15 cellular contexts compared by ENCODE assay signal in the genomic region with DNA sequence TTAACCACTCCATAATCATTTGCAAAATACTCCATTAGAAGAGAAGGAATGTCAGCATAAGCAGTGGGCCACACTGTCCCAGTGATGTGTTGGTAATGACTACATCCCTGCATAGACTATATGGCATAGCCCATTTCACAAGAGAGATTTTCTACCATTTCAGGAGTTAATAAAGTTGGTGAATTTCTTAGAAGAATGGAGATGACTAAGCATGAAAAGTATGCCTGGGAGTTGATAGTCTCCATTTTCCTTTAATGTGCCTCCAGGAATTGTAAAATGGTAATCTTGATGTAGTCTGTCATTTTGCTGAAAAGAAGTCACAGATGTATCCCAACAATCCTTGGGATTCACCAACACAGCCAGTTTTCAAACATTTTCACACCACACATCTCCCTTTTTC.
DNase-seq lines count a peak whose midpoint lies in the region; FAIRE-seq and TF ChIP-seq lines count a peak whose summit lies in the region.
"Had no signal": no experiment of that assay in that cellular context is flagged by ENCODE, and none has a peak within 500 bp of the region (broad histone marks: within the 10 kb centered on the region; RNA-seq: fewer than 3 reads in every experiment).

No MANE protein-coding gene starts in this region.

- H3K9me3 Mint-ChIP-seq in astrocyte (ENCODE audit: unreplicated experiment), result peaks cover 1% of the 10 kb centered on the region
- H3K9me3 Mint-ChIP-seq: H9 had no signal

- no peak overlapping the region for H2AFZ ChIP-seq in astrocyte (ENCODE audit: low read depth, low read length)

- TF ChIP-seq CTCF in AG09309 (IDR thresholded peaks at IDR 0.05; ENCODE audit: control insufficient read depth, insufficient read depth, low read depth, low read length, missing control alignments), result no peak
- no peak for TF ChIP-seq CTCF in astrocyte (IDR thresholded peaks at IDR 0.05; ENCODE audit: insufficient read depth, low read depth, low read length)

- H3K4me3 ChIP-seq in AG09309 (ENCODE audit: control insufficient read depth, low read depth, low read length) (no peak overlapping the region), astrocyte (ENCODE audit: insufficient read depth, low read depth, low read length) (no peak overlapping the region)
- H3K4me3 ChIP-seq: A549 had no signal

- H3K36me3 ChIP-seq in astrocyte (ENCODE audit: insufficient read depth, low read length), result no peaks in the 10 kb centered on the region
- H3K36me3 ChIP-seq: BE2C had no signal

- H3K4me1 Mint-ChIP-seq in astrocyte (ENCODE audit: low read depth, unreplicated experiment), result peaks cover 10% of the 10 kb centered on the region
- H3K4me1 Mint-ChIP-seq: CD4-positive, alpha-beta memory T cell; H9; IgD-negative memory B cell had no signal

- H3K27ac Mint-ChIP-seq in astrocyte (ENCODE audit: unreplicated experiment), result peak overlapping the region; percentile 28
- H3K27ac Mint-ChIP-seq: CD4-positive, alpha-beta memory T cell; H9; IgD-negative memory B cell had no signal

- no peaks in the 10 kb centered on the region for H3K9me3 ChIP-seq in astrocyte (ENCODE audit: insufficient read depth, low read depth, low read length)
- H3K9me3 ChIP-seq: A549, BE2C had no signal

- H3K27ac ChIP-seq in astrocyte (ENCODE audit: low read depth, low read length), result no peak overlapping the region
- H3K27ac ChIP-seq: A549 had no signal

- H4K20me1 ChIP-seq in astrocyte (ENCODE audit: insufficient read depth, low read length), result no peaks in the 10 kb centered on the region

- no peak overlapping the region for H3K4me2 ChIP-seq in astrocyte (ENCODE audit: low read length)
- H3K4me2 ChIP-seq: A549 had no signal

- no peaks in the 10 kb centered on the region for H3K79me2 ChIP-seq in astrocyte (ENCODE audit: insufficient read depth, low read length)

- no peak overlapping the region for H3K9ac ChIP-seq in astrocyte (ENCODE audit: low read length)

- H3K27me3 Mint-ChIP-seq in astrocyte (ENCODE audit: low read depth, unreplicated experiment), result no peaks in the 10 kb centered on the region
- H3K27me3 Mint-ChIP-seq: CD4-positive, alpha-beta memory T cell; IgD-negative memory B cell had no signal

- no peak overlapping the region for H3K4me3 Mint-ChIP-seq in astrocyte (ENCODE audit: unreplicated experiment)
- H3K4me3 Mint-ChIP-seq: CD4-positive, alpha-beta memory T cell; H9; IgD-negative memory B cell had no signal

- H3K27me3 ChIP-seq in astrocyte (ENCODE audit: insufficient read depth, low read length), result no peaks in the 10 kb centered on the region
- H3K27me3 ChIP-seq: BE2C had no signal

- H3K4me1 ChIP-seq in astrocyte (ENCODE audit: insufficient read depth, low read length), result no peaks in the 10 kb centered on the region
- H3K4me1 ChIP-seq: A549 had no signal

- no peaks in the 10 kb centered on the region for H3K36me3 Mint-ChIP-seq in astrocyte (ENCODE audit: low read depth, unreplicated experiment)
- H3K36me3 Mint-ChIP-seq: CD4-positive, alpha-beta memory T cell had no signal

- DNase-seq in AG09309 (ENCODE audit: low read depth) (peak; percentile 13), HT1080 (ENCODE audit: low read depth) (peak; percentile 3), astrocyte (ENCODE audit: low read depth) (peak; percentile 46), kidney glomerular epithelial cell (lab: John Stamatoyannopoulos, UW) (peak; percentile 8), AML-193 (lab: John Stamatoyannopoulos, UW) (no peak), RKO (ENCODE audit: low spot score) (no peak), SKM-1 (lab: John Stamatoyannopoulos, UW; ENCODE audit: unreplicated experiment) (no peak), NCI-H1092 (lab: John Stamatoyannopoulos, UW) (no peak)
- DNase-seq: BE2C; CD4-positive, alpha-beta memory T cell; H9; NCI-H146; NCI-H446 had no signal

- FAIRE-seq in astrocyte (lab: Jason Lieb, UNC), result no peak
- FAIRE-seq: A549 had no signal

Comparison
In these comparisons a context has a peak if more than half of its experiments do, and no peak if none do; other contexts are left out.
1. DNase-seq: peak in AG09309 (single experiment), HT1080 (single experiment), astrocyte (single experiment) and kidney glomerular epithelial cell (single experiment); none in AML-193 (0 of 2), RKO (single experiment), SKM-1 (single experiment) and NCI-H1092 (single experiment).